In genomic region chr16:14001521-14001920, GRCh38 we compare ENCODE assay signal across 1 cellular context.
TF ChIP-seq lines count a peak whose summit lies in the region.

No MANE protein-coding gene starts in this region.

TF ChIP-seq in GM23338, 12 proteins besides CTCF, POLR2A, EP300 and RAD21 (continued from another document):
- no peak for TF ChIP-seq ZNF462 (CRISPR knock-in tag; IDR thresholded peaks at IDR 0.05)
- TF ChIP-seq, protein P1, sequence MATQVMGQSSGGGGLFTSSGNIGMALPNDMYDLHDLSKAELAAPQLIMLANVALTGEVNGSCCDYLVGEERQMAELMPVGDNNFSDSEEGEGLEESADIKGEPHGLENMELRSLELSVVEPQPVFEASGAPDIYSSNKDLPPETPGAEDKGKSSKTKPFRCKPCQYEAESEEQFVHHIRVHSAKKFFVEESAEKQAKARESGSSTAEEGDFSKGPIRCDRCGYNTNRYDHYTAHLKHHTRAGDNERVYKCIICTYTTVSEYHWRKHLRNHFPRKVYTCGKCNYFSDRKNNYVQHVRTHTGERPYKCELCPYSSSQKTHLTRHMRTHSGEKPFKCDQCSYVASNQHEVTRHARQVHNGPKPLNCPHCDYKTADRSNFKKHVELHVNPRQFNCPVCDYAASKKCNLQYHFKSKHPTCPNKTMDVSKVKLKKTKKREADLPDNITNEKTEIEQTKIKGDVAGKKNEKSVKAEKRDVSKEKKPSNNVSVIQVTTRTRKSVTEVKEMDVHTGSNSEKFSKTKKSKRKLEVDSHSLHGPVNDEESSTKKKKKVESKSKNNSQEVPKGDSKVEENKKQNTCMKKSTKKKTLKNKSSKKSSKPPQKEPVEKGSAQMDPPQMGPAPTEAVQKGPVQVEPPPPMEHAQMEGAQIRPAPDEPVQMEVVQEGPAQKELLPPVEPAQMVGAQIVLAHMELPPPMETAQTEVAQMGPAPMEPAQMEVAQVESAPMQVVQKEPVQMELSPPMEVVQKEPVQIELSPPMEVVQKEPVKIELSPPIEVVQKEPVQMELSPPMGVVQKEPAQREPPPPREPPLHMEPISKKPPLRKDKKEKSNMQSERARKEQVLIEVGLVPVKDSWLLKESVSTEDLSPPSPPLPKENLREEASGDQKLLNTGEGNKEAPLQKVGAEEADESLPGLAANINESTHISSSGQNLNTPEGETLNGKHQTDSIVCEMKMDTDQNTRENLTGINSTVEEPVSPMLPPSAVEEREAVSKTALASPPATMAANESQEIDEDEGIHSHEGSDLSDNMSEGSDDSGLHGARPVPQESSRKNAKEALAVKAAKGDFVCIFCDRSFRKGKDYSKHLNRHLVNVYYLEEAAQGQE (IDR thresholded peaks at IDR 0.05; ENCODE audit: unreplicated experiment) = no peak
- no peak for TF ChIP-seq NANOG (IDR thresholded peaks at IDR 0.05; ENCODE audit: borderline replicate concordance)
- TF ChIP-seq EZH2phosphoT487 (IDR thresholded peaks at IDR 0.05; ENCODE audit: unreplicated experiment) = no peak
- TF ChIP-seq ZNF114 (CRISPR knock-in tag; IDR thresholded peaks at IDR 0.05) = no peak
- no peak for TF ChIP-seq ZNF331 (CRISPR knock-in tag; IDR thresholded peaks at IDR 0.05; ENCODE audit: low read depth)
